In the genomic region with DNA sequence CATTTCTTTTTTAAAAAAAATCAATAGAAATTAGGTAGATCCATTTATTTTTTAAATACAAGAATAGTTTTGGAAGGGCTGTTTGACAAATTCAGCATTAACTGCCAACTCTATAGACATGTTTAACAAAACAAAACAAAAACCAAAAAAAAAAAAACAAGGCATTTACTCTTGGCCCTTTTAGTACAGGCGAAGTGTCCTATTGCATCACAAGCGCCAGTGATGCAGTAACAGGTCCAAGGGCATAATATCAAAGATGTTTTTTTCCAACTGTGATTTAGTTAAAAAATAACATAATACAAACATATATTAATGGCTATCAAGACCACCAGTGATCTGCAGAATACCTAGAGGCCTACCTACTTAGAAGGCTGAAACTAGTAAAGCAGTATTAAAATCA, we compare ENCODE assay signal across 1 cellular context.
TF ChIP-seq lines count a peak whose summit lies in the region.

No MANE protein-coding gene starts in this region.

TF ChIP-seq in liver, 16 proteins besides CTCF, POLR2A, EP300 and RAD21 (continued from another document):
- peak in 1 of 2 donors; percentile 16 for TF ChIP-seq GABPA (IDR thresholded peaks at IDR 0.05 in 1 of 2, conservative IDR thresholded peaks at IDR 0.05 in 1 of 2)
